13 cellular contexts compared by ENCODE assay signal in genomic region chr2:172011814-172012580, GRCh38. TPM values are rescaled to one million over a fixed set of nuclear protein-coding genes. Genes with fewer than 3 reads are reported as not detected.
DNase-seq lines count a peak whose midpoint lies in the region; ATAC-seq and TF ChIP-seq lines count a peak whose summit lies in the region.
"Had no signal": no experiment of that assay in that cellular context is flagged by ENCODE, and none has a peak within 500 bp of the region (broad histone marks: within the 10 kb centered on the region; RNA-seq: fewer than 3 reads in every experiment).

No MANE protein-coding gene starts in this region.

- no peak for TF ChIP-seq CTCF in mesothelial cell of epicardium (IDR thresholded peaks at IDR 0.05; ENCODE audit: unreplicated experiment)

- peaks cover 16% of the 10 kb centered on the region for H3K4me1 Mint-ChIP-seq in activated T-cell treated with anti-CD3 and anti-CD28 coated beads, Interleukin-2, amount 50 U/mL, for 4 hours (ENCODE audit: low read depth)
- peaks cover 36% of the 10 kb centered on the region for H3K4me1 Mint-ChIP-seq in activated CD8-positive, alpha-beta T cell treated with anti-CD3 and anti-CD28 coated beads, Interleukin-2, amount 10 ng/mL, durations not matched to agents 7 days and 5 days (ENCODE audit: low read depth)
- peaks cover 25% of the 10 kb centered on the region for H3K4me1 Mint-ChIP-seq in stimulated activated effector memory CD8-positive, alpha-beta T cell treated with anti-CD3 and anti-CD28 coated beads, Interleukin-12 subunit alpha, Interleukin-12 subunit beta, amount 100 ng/mL, for 72 hours
- peaks cover 17% of the 10 kb centered on the region for H3K4me1 Mint-ChIP-seq in mesothelial cell of epicardium

- H3K4me3 Mint-ChIP-seq in activated T-cell treated with anti-CD3 and anti-CD28 coated beads, Interleukin-2, amount 50 U/mL, for 4 hours = peak overlapping the region; percentile 5
- peak overlapping the region; percentile 34 for H3K4me3 Mint-ChIP-seq in activated CD8-positive, alpha-beta T cell treated with anti-CD3 and anti-CD28 coated beads, Interleukin-2, amount 10 ng/mL, durations not matched to agents 7 days and 5 days
- peak overlapping the region; percentile 30 for H3K4me3 Mint-ChIP-seq in stimulated activated effector memory CD8-positive, alpha-beta T cell treated with anti-CD3 and anti-CD28 coated beads, Interleukin-12 subunit alpha, Interleukin-12 subunit beta, amount 100 ng/mL, for 72 hours
- no peak overlapping the region for H3K4me3 Mint-ChIP-seq in mesothelial cell of epicardium
- H3K4me3 Mint-ChIP-seq: nephron had no signal

- DNase-seq in activated T-cell treated with anti-CD3 and anti-CD28 coated beads, Interleukin-2, amount 50 U/mL, for 4 hours = no peak
- DNase-seq in activated T-cell treated with anti-CD3 and anti-CD28 coated beads for 4 hours = no peak
- DNase-seq in Kasumi-1 (lab: John Stamatoyannopoulos, UW) = peak; percentile 31 to 49
- DNase-seq in activated CD8-positive, alpha-beta T cell treated with anti-CD3 and anti-CD28 coated beads, Interleukin-2, amount 10 ng/mL, durations not matched to agents 7 days and 5 days = no peak
- no peak for DNase-seq in stimulated activated effector memory CD8-positive, alpha-beta T cell treated with anti-CD3 and anti-CD28 coated beads, Interleukin-12 subunit alpha, Interleukin-12 subunit beta, amount 100 ng/mL, for 72 hours (ENCODE audit: low spot score in 2 of 2)
- DNase-seq in mesothelial cell of epicardium (ENCODE audit: low spot score in 2 of 2, unreplicated experiment in 2 of 2) = no peak
- DNase-seq in DMS 273 (lab: John Stamatoyannopoulos, UW; ENCODE audit: unreplicated experiment) = no peak
- DNase-seq: cerebellar nuclear complex; MM.1S; SHP77; stimulated activated CD4-positive, alpha-beta T cell treated with anti-CD3 and anti-CD28 coated beads, Interleukin-1b, Interleukin-23, amount 100 ng/mL, for 48 hours had no signal

- no peak for ATAC-seq in activated T-cell treated with anti-CD3 and anti-CD28 coated beads, Interleukin-2, amount 50 U/mL, for 4 hours
- ATAC-seq in activated CD8-positive, alpha-beta T cell treated with anti-CD3 and anti-CD28 coated beads, Interleukin-2, amount 10 ng/mL, durations not matched to agents 7 days and 5 days = peak; percentile 76
- peak; percentile 86 for ATAC-seq in stimulated activated effector memory CD8-positive, alpha-beta T cell treated with anti-CD3 and anti-CD28 coated beads, Interleukin-12 subunit alpha, Interleukin-12 subunit beta, amount 100 ng/mL, for 72 hours
- no peak for ATAC-seq in GM19455 (IDR thresholded peaks at IDR 0.05; ENCODE audit: unreplicated experiment)

- no peaks in the 10 kb centered on the region for H3K9me3 Mint-ChIP-seq in activated T-cell treated with anti-CD3 and anti-CD28 coated beads, Interleukin-2, amount 50 U/mL, for 4 hours
- H3K9me3 Mint-ChIP-seq in activated CD8-positive, alpha-beta T cell treated with anti-CD3 and anti-CD28 coated beads, Interleukin-2, amount 10 ng/mL, durations not matched to agents 7 days and 5 days (ENCODE audit: insufficient read depth) = no peaks in the 10 kb centered on the region
- H3K9me3 Mint-ChIP-seq in stimulated activated effector memory CD8-positive, alpha-beta T cell treated with anti-CD3 and anti-CD28 coated beads, Interleukin-12 subunit alpha, Interleukin-12 subunit beta, amount 100 ng/mL, for 72 hours = no peaks in the 10 kb centered on the region
- H3K9me3 Mint-ChIP-seq in mesothelial cell of epicardium = peaks cover 9% of the 10 kb centered on the region
- H3K9me3 Mint-ChIP-seq: nephron had no signal

- peak overlapping the region; percentile 28 for H3K27ac Mint-ChIP-seq in activated CD8-positive, alpha-beta T cell treated with anti-CD3 and anti-CD28 coated beads, Interleukin-2, amount 10 ng/mL, durations not matched to agents 7 days and 5 days
- H3K27ac Mint-ChIP-seq in stimulated activated effector memory CD8-positive, alpha-beta T cell treated with anti-CD3 and anti-CD28 coated beads, Interleukin-12 subunit alpha, Interleukin-12 subunit beta, amount 100 ng/mL, for 72 hours = peak overlapping the region; percentile 61
- H3K27ac Mint-ChIP-seq in mesothelial cell of epicardium = no peak overlapping the region
- H3K27ac Mint-ChIP-seq: nephron had no signal

- CTCF ChIA-PET in activated CD8-positive, alpha-beta T cell treated with anti-CD3 and anti-CD28 coated beads, Interleukin-2, amount 10 ng/mL, durations not matched to agents 7 days and 5 days (lab: Charles Lee) = interaction anchor here (0.7 to 1.1 kb wide), 3 partner anchors 9 to 98 kb away, joined by 3 to 4 read pairs (median 4); no protein-coding TSS in a partner anchor

- peaks cover 9% of the 10 kb centered on the region for H3K36me3 Mint-ChIP-seq in activated T-cell treated with anti-CD3 and anti-CD28 coated beads, Interleukin-2, amount 50 U/mL, for 4 hours (ENCODE audit: insufficient read depth)
- H3K36me3 Mint-ChIP-seq in activated CD8-positive, alpha-beta T cell treated with anti-CD3 and anti-CD28 coated beads, Interleukin-2, amount 10 ng/mL, durations not matched to agents 7 days and 5 days (ENCODE audit: low read depth) = peaks cover 9% of the 10 kb centered on the region
- no peaks in the 10 kb centered on the region for H3K36me3 Mint-ChIP-seq in stimulated activated effector memory CD8-positive, alpha-beta T cell treated with anti-CD3 and anti-CD28 coated beads, Interleukin-12 subunit alpha, Interleukin-12 subunit beta, amount 100 ng/mL, for 72 hours
- H3K36me3 Mint-ChIP-seq in mesothelial cell of epicardium = peaks cover 6% of the 10 kb centered on the region

- POLR2A ChIA-PET in activated CD8-positive, alpha-beta T cell treated with anti-CD3 and anti-CD28 coated beads, Interleukin-2, amount 10 ng/mL, durations not matched to agents 7 days and 5 days (lab: Charles Lee) = no interaction called here

- H3K27me3 Mint-ChIP-seq in activated T-cell treated with anti-CD3 and anti-CD28 coated beads, Interleukin-2, amount 50 U/mL, for 4 hours (ENCODE audit: low read depth) = no peaks in the 10 kb centered on the region
- H3K27me3 Mint-ChIP-seq in activated CD8-positive, alpha-beta T cell treated with anti-CD3 and anti-CD28 coated beads, Interleukin-2, amount 10 ng/mL, durations not matched to agents 7 days and 5 days (ENCODE audit: low read depth) = no peaks in the 10 kb centered on the region
- no peaks in the 10 kb centered on the region for H3K27me3 Mint-ChIP-seq in mesothelial cell of epicardium (ENCODE audit: low read depth)

RNA-seq across cellular contexts. Expression of gene METAP1D, which starts 12.2 kb away (rescaled TPM):
- 1 to 10 TPM; 5.1 to 5.9 (median 5.1) TPM for total RNA-seq in activated T-cell treated with anti-CD3 and anti-CD28 coated beads, Interleukin-2, amount 50 U/mL, for 4 hours
- total RNA-seq in activated CD8-positive, alpha-beta T cell treated with anti-CD3 and anti-CD28 coated beads, Interleukin-2, amount 10 ng/mL, durations not matched to agents 7 days and 5 days = 1 to 10 TPM; 3.9 to 6.0 TPM
- 13.1 to 15.0 TPM (median 13.5 TPM) in 3 replicates for total RNA-seq in mesothelial cell of epicardium

Comparison
In these comparisons a context has a peak if more than half of its experiments do, and no peak if none do; other contexts are left out.
1. ATAC-seq: peak in activated CD8-positive, alpha-beta T cell treated with anti-CD3 and anti-CD28 coated beads, Interleukin-2, amount 10 ng/mL, durations not matched to agents 7 days and 5 days (single experiment) and stimulated activated effector memory CD8-positive, alpha-beta T cell treated with anti-CD3 and anti-CD28 coated beads, Interleukin-12 subunit alpha, Interleukin-12 subunit beta, amount 100 ng/mL, for 72 hours (single experiment); none in activated T-cell treated with anti-CD3 and anti-CD28 coated beads, Interleukin-2, amount 50 U/mL, for 4 hours (0 of 2) and GM19455 (single experiment).
2. DNase-seq: peak in Kasumi-1 (2 of 2); none in activated T-cell treated with anti-CD3 and anti-CD28 coated beads, Interleukin-2, amount 50 U/mL, for 4 hours (single experiment), activated T-cell treated with anti-CD3 and anti-CD28 coated beads for 4 hours (single experiment), activated CD8-positive, alpha-beta T cell treated with anti-CD3 and anti-CD28 coated beads, Interleukin-2, amount 10 ng/mL, durations not matched to agents 7 days and 5 days (single experiment), stimulated activated effector memory CD8-positive, alpha-beta T cell treated with anti-CD3 and anti-CD28 coated beads, Interleukin-12 subunit alpha, Interleukin-12 subunit beta, amount 100 ng/mL, for 72 hours (0 of 2), mesothelial cell of epicardium (0 of 2) and DMS 273 (single experiment).